In the genomic region with DNA sequence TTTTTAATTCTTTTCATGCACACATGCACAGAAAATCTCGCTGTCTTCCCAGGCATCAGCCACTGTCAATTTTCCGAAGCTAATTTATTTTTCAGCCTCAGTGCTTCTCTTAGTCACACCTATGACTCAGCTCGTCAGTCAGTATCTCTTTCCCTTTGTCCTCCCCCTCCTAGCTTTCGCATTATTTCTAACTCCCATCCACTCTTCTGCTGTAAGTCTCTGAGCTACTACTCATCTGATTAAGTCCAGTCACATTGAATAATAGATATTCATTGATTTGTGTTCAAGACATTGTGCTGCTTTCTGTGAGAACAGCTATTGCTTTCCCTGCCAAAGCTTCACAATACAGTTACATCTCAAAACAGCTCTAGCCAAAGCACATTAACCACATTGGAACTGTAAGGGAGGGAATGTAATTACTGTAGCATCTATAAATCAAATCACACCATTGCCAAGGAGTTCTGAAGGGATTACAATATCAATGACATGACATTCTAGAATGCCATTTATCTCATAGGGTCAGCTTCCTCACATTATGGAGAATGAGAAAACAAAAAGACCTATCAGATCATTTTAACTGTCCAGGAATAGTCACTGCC, we compare ENCODE assay signal across 10 cellular contexts.
DNase-seq lines count a peak whose midpoint lies in the region; TF ChIP-seq lines count a peak whose summit lies in the region.
"Had no signal": no experiment of that assay in that cellular context is flagged by ENCODE, and none has a peak within 500 bp of the region (broad histone marks: within the 10 kb centered on the region; RNA-seq: fewer than 3 reads in every experiment).

No MANE protein-coding gene starts in this region.

- no peaks in the 10 kb centered on the region for H3K79me2 ChIP-seq in trophoblast cell (ENCODE audit: control insufficient read depth, insufficient read depth, low read length, poor library complexity)

- no peak overlapping the region for H3K23ac ChIP-seq in trophoblast cell (ENCODE audit: low read length)

- H3K27me3 ChIP-seq in endocrine pancreas (ENCODE audit: control insufficient read depth, insufficient read depth, low read length) (no peaks in the 10 kb centered on the region), dorsolateral prefrontal cortex (no peaks in the 10 kb centered on the region), trophoblast cell (ENCODE audit: insufficient read depth, low read length) (no peaks in the 10 kb centered on the region)
- H3K27me3 ChIP-seq in effector memory CD4-positive, alpha-beta T cell (replicated peaks; ENCODE audit: control insufficient read depth, insufficient read depth, low read length, poor library complexity, severe bottlenecking), result no peaks in the 10 kb centered on the region
- H3K27me3 ChIP-seq: upper lobe of left lung had no signal

- peak; percentile 34 for DNase-seq in EL
- peak; percentile 32 for DNase-seq in OCI-M1 (lab: John Stamatoyannopoulos, UW)
- peak; percentile 23 for DNase-seq in myocyte (ENCODE audit: low read depth)
- no peak for DNase-seq in effector memory CD4-positive, alpha-beta T cell
- DNase-seq in NCI-H2196 treated with DMSO at 0.1 percent for 48 hours (lab: John Stamatoyannopoulos, UW; ENCODE audit: unreplicated experiment), result no peak
- no peak for DNase-seq in dorsolateral prefrontal cortex
- no peak for DNase-seq in trophoblast cell
- DNase-seq: COR-L47, upper lobe of left lung had no signal

- no peaks in the 10 kb centered on the region for H3K79me1 ChIP-seq in trophoblast cell (ENCODE audit: low read length)

- H3K36me3 ChIP-seq in endocrine pancreas (ENCODE audit: control insufficient read depth, insufficient read depth, low read length) (no peaks in the 10 kb centered on the region), trophoblast cell (ENCODE audit: control insufficient read depth in 1 of 2, insufficient read depth in 2 of 2, low read length in 2 of 2) (no peaks in the 10 kb centered on the region)
- no peaks in the 10 kb centered on the region for H3K36me3 ChIP-seq in effector memory CD4-positive, alpha-beta T cell (ENCODE audit: control insufficient read depth, insufficient read depth, low read length)
- H3K36me3 ChIP-seq: upper lobe of left lung had no signal

- H3K4ac ChIP-seq in trophoblast cell (ENCODE audit: low read depth, low read length), result no peak overlapping the region

- H2BK12ac ChIP-seq in trophoblast cell (ENCODE audit: low read length), result no peak overlapping the region

- H3K4me2 ChIP-seq in trophoblast cell (ENCODE audit: low read length), result no peak overlapping the region

- no peak overlapping the region for H2BK120ac ChIP-seq in trophoblast cell (ENCODE audit: insufficient read depth, low read length, poor library complexity)

- H3K14ac ChIP-seq in trophoblast cell (ENCODE audit: low read length), result no peak overlapping the region

- no peak for TF ChIP-seq CTCF in dorsolateral prefrontal cortex (IDR thresholded peaks at IDR 0.05 in 54 of 56, conservative IDR thresholded peaks at IDR 0.05 in 2 of 56; ENCODE audit: low read depth in 1 of 56, partially characterized antibody in 56 of 56)

- no peak overlapping the region for H3K27ac ChIP-seq in effector memory CD4-positive, alpha-beta T cell (ENCODE audit: insufficient read depth, low read length, poor library complexity, severe bottlenecking)
- H3K27ac ChIP-seq in dorsolateral prefrontal cortex, result peak overlapping the region in 3 of 59 donors; percentile 8 to 49 (median 45)
- no peak overlapping the region for H3K27ac ChIP-seq in trophoblast cell (ENCODE audit: low read depth, low read length)
- H3K27ac ChIP-seq: upper lobe of left lung had no signal

- no peak overlapping the region for H4K91ac ChIP-seq in trophoblast cell (ENCODE audit: low read depth, low read length)

- no peak overlapping the region for H2AK5ac ChIP-seq in trophoblast cell (ENCODE audit: low read length)

- intact Hi-C loops in dorsolateral prefrontal cortex (cut with DNase I), result no loop called here

- no peak overlapping the region for H3K18ac ChIP-seq in trophoblast cell (ENCODE audit: low read length)

- no peak overlapping the region for H4K12ac ChIP-seq in trophoblast cell (ENCODE audit: low read depth, low read length)

- H2AFZ ChIP-seq in trophoblast cell (ENCODE audit: insufficient read depth, low read length, poor library complexity), result no peak overlapping the region

- H3K9ac ChIP-seq in endocrine pancreas (ENCODE audit: control insufficient read depth, insufficient read depth, low read length), result no peak overlapping the region
- no peak overlapping the region for H3K9ac ChIP-seq in trophoblast cell (ENCODE audit: low read length)

- H3K9me3 ChIP-seq in endocrine pancreas (ENCODE audit: control insufficient read depth, low read length) (no peaks in the 10 kb centered on the region), trophoblast cell (ENCODE audit: insufficient read depth, low read depth, low read length) (no peaks in the 10 kb centered on the region)
- no peaks in the 10 kb centered on the region for H3K9me3 ChIP-seq in effector memory CD4-positive, alpha-beta T cell (ENCODE audit: control insufficient read depth, low read length)
- H3K9me3 ChIP-seq: upper lobe of left lung had no signal

- peak overlapping the region; percentile 62 for H3K4me3 ChIP-seq in endocrine pancreas (ENCODE audit: control insufficient read depth, insufficient read depth, low read length)
- no peak overlapping the region for H3K4me3 ChIP-seq in effector memory CD4-positive, alpha-beta T cell (ENCODE audit: insufficient read depth, low read depth, low read length, poor library complexity, severe bottlenecking)
- no peak overlapping the region for H3K4me3 ChIP-seq in dorsolateral prefrontal cortex
- no peak overlapping the region for H3K4me3 ChIP-seq in trophoblast cell (ENCODE audit: low read depth, low read length)
- H3K4me3 ChIP-seq: upper lobe of left lung had no signal

- H2BK5ac ChIP-seq in trophoblast cell (ENCODE audit: low read depth, low read length, poor library complexity), result no peak overlapping the region

- no CpG with 5 or more reads among the region's 4 CpGs for WGBS in trophoblast cell (ENCODE audit: extremely low coverage, insufficient coverage, insufficient read length)

- H3K4me1 ChIP-seq in endocrine pancreas (ENCODE audit: control insufficient read depth, insufficient read depth, low read length) (peaks cover 26% of the 10 kb centered on the region), trophoblast cell (ENCODE audit: control insufficient read depth in 1 of 2, insufficient read depth in 2 of 2, low read length in 2 of 2) (no peaks in the 10 kb centered on the region)
- no peaks in the 10 kb centered on the region for H3K4me1 ChIP-seq in effector memory CD4-positive, alpha-beta T cell (ENCODE audit: control insufficient read depth, insufficient read depth, low read length, poor library complexity, severe bottlenecking)
- H3K4me1 ChIP-seq: upper lobe of left lung had no signal

- no peak overlapping the region for H4K8ac ChIP-seq in trophoblast cell (ENCODE audit: low read depth, low read length)

Comparison
In these comparisons a context has a peak if more than half of its experiments do, and no peak if none do; other contexts are left out.
1. DNase-seq: peak in EL (single experiment), OCI-M1 (single experiment) and myocyte (single experiment); none in effector memory CD4-positive, alpha-beta T cell (0 of 3), NCI-H2196 treated with DMSO at 0.1 percent for 48 hours (single experiment), dorsolateral prefrontal cortex (0 of 10) and trophoblast cell (0 of 2).